In genomic region chr7:63931985-63932577, GRCh38 we compare ENCODE assay signal across 28 cellular contexts.
"Had no signal": no experiment of that assay in that cellular context is flagged by ENCODE, and none has a peak within 500 bp of the region (broad histone marks: within the 10 kb centered on the region; RNA-seq: fewer than 3 reads in every experiment).

No MANE protein-coding gene starts in this region.

- DNase-seq: colonic mucosa; cortex of kidney; dermis blood vessel endothelial cell; dorsolateral prefrontal cortex; effector CD4-positive, alpha-beta T cell; effector CD8-positive, alpha-beta T cell; effector memory CD4-positive, alpha-beta T cell; effector memory CD8-positive, alpha-beta T cell; endodermal cell; erythroblast; esophagus squamous epithelium; foreskin fibroblast; foreskin keratinocyte; foreskin melanocyte; gastrocnemius medialis; glutamatergic neuron; head of caudate nucleus; heart right ventricle had no signal

- H3K27me3 ChIP-seq: colonic mucosa, foreskin keratinocyte, gastrocnemius medialis had no signal

- H3K27ac Mint-ChIP-seq: dendritic cell treated with granulocyte-macrophage colony-stimulating factor and Interleukin-4, amounts not matched to agents 40 ng/mL and 50 ng/mL, for 4 days; effector memory CD8-positive, alpha-beta T cell; endodermal cell had no signal

- H3K27ac ChIP-seq: colonic mucosa, coronary artery, dorsolateral prefrontal cortex, epithelial cell of prostate, esophagus muscularis mucosa, esophagus squamous epithelium, foreskin keratinocyte, gastrocnemius medialis, gastroesophageal sphincter, heart left ventricle, heart right ventricle had no signal

- H3K4me1 Mint-ChIP-seq: endodermal cell had no signal

- H3K36me3 ChIP-seq: colonic mucosa, esophagus muscularis mucosa, esophagus squamous epithelium, gastrocnemius medialis, gastroesophageal sphincter, heart left ventricle, heart right ventricle had no signal

- H3K9me3 ChIP-seq: gastrocnemius medialis had no signal

- FAIRE-seq: endometrium, endothelial cell of umbilical vein, frontal cortex had no signal

- H3K4me3 Mint-ChIP-seq: dendritic cell treated with granulocyte-macrophage colony-stimulating factor and Interleukin-4, amounts not matched to agents 40 ng/mL and 50 ng/mL, for 4 days; effector memory CD8-positive, alpha-beta T cell; endodermal cell had no signal

- H3K4me3 ChIP-seq: colonic mucosa, coronary artery, dorsolateral prefrontal cortex, esophagus muscularis mucosa, esophagus squamous epithelium, gastrocnemius medialis, gastroesophageal sphincter, heart left ventricle, heart right ventricle had no signal

- H3K27me3 Mint-ChIP-seq: dendritic cell treated with granulocyte-macrophage colony-stimulating factor and Interleukin-4, amounts not matched to agents 40 ng/mL and 50 ng/mL, for 4 days; effector memory CD8-positive, alpha-beta T cell had no signal

- H3K4me1 ChIP-seq: colonic mucosa, foreskin keratinocyte had no signal

- ATAC-seq: effector memory CD8-positive, alpha-beta T cell; esophagus mucosa; foreskin keratinocyte; gastrocnemius medialis; gastroesophageal sphincter; heart left ventricle; heart right ventricle had no signal
